ENCODE assay signal across 10 cellular contexts in the genomic region with DNA sequence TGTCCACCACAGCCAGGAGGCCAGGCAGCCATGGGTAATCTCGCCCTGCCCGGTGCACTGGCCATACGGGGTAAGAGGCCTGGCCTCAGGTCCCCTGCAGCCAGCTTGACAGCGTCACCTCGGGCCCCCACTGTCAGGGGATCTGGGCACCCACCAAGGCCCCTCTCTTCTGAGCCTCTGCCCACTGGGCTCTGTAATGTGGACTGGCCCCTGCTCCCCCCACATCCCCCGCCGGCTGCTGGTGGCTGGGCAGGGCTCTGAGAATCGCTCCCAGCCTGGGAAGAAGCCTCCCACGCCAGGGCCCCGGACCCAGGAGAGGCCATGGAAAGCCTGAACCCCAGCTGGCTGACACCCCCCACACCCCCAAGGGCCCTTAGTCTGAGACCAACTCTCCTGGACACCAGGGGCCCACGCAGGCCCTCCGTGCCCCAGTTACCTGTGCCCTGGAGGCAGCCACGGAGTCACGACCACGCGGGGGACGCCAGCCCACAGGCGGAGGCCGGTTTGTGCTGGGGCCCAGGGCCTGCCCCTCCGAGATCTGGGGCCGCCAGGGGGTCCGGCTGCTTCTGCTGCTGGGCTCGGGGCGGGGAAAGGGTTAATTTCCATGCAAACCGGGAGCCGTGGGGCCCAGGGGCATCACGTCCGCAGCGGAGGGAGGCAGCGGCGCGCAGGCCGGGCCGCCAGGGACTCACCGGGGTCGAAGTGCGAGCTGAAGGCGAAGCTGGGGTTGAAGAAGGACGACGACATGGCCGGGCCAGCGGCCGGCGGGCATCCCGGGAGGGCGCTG. TPM values are rescaled to one million over a fixed set of nuclear protein-coding genes. Genes with fewer than 3 reads are reported as not detected.
A peak's percentile ranks its signal among the peaks of the same experiment; 100 is the strongest.
DNase-seq lines count a peak whose midpoint lies in the region; ATAC-seq and TF ChIP-seq lines count a peak whose summit lies in the region.
"Had no signal": no experiment of that assay in that cellular context is flagged by ENCODE, and none has a peak within 500 bp of the region (broad histone marks: within the 10 kb centered on the region; RNA-seq: fewer than 3 reads in every experiment).

Gene PVALEF, plus strand, starts transcription at position 262 of the 787 bp plus-strand sequence. CDS start 15,720 bp downstream, outside the sequence.

- no peak for TF ChIP-seq POLR2A in lower leg skin (IDR thresholded peaks at IDR 0.05)

- no peaks in the 10 kb centered on the region for H3K4me1 ChIP-seq in iPS-18a (ENCODE audit: control insufficient read depth, low read depth, low read length)

- peak; percentile 13 for DNase-seq in ELR (ENCODE audit: low read depth)
- peak; percentile 53 for DNase-seq in WTC11 (ENCODE audit: low spot score)
- no peak for DNase-seq in sciatic nerve (ENCODE audit: low spot score)
- no peak for DNase-seq in LoVo (ENCODE audit: low spot score)
- DNase-seq in kidney glomerular epithelial cell (lab: John Stamatoyannopoulos, UW), result no peak
- no peak for DNase-seq in RPMI8226
- no peak for DNase-seq in lower leg skin (ENCODE audit: low spot score in 2 of 2)
- DNase-seq: activated gamma-delta T cell treated with Interleukin-2 at 50 U/mL for 16 hours, NCI-H2029 treated with DMSO at 0.1 percent for 48 hours had no signal

- peak; percentile 49 for ATAC-seq in WTC11
- ATAC-seq in sciatic nerve, result peak; percentile 50

- H3K36me3 ChIP-seq in iPS-18a (ENCODE audit: control insufficient read depth, low read depth, low read length), result no peaks in the 10 kb centered on the region

- TF ChIP-seq CTCF in WTC11 (IDR thresholded peaks at IDR 0.05) (no peak), lower leg skin (IDR thresholded peaks at IDR 0.05) (no peak)

- H3K27me3 ChIP-seq in iPS-18a (ENCODE audit: control insufficient read depth, insufficient read depth, low read length), result peaks cover 14% of the 10 kb centered on the region

- H3K4me3 ChIP-seq in iPS-18a (ENCODE audit: low read length), result peak within 1 kb of the TSS; percentile 34
- H3K4me3 ChIP-seq in lower leg skin (ENCODE audit: low read depth, poor library complexity, severe bottlenecking), result no peak within 1 kb of the TSS

- H3K9me3 Mint-ChIP-seq in WTC11, result no peaks in the 10 kb centered on the region

- no peaks in the 10 kb centered on the region for H3K9me3 ChIP-seq in iPS-18a (ENCODE audit: control insufficient read depth, low read depth, low read length)

- CTCF ChIA-PET in WTC11 (lab: Charles Lee), result interaction anchor here (0.9 to 1.1 kb wide), 3 partner anchors 35 to 275 kb away, joined by 3 to 4 read pairs (median 3); no protein-coding TSS in a partner anchor

- peak within 1 kb of the TSS; percentile 54 for H3K4me3 Mint-ChIP-seq in WTC11

- POLR2A ChIA-PET in WTC11 (lab: Charles Lee), result no interaction called here

- no peak within 1 kb of the TSS for H3K27ac ChIP-seq in iPS-18a (ENCODE audit: low read length)

- no peaks in the 10 kb centered on the region for H3K4me1 Mint-ChIP-seq in WTC11

- no peaks in the 10 kb centered on the region for H3K36me3 Mint-ChIP-seq in WTC11

- H3K27me3 Mint-ChIP-seq in WTC11 (ENCODE audit: low read depth), result peaks cover 9% of the 10 kb centered on the region

- WGBS in lower leg skin, 2 donors, result 17 to 47% methylated on average over 24 to 34 of the region's 46 CpGs

- H3K27ac Mint-ChIP-seq in WTC11, result no peak within 1 kb of the TSS

- H3K9ac ChIP-seq in iPS-18a (ENCODE audit: low read length), result no peak within 1 kb of the TSS

- intact Hi-C loops in sciatic nerve (cut with DNase I) (no loop called here), lower leg skin (cut with DNase I; ENCODE audit: low total_unique reads) (no loop called here)

TF ChIP-seq in WTC11, 78 proteins besides CTCF, POLR2A, EP300 and RAD21:
- TF ChIP-seq FOXP1 (CRISPR knock-in tag; IDR thresholded peaks at IDR 0.05; ENCODE audit: borderline replicate concordance) (0 out of 2 replicates have a peak, but pooled peaks have one; percentile 38), AFF4 (CRISPR knock-in tag; IDR thresholded peaks at IDR 0.05; ENCODE audit: borderline replicate concordance) (no peak), SP1 (CRISPR knock-in tag; conservative IDR thresholded peaks at IDR 0.05) (0 out of 2 replicates have a peak, but pooled peaks have one; percentile 22), NFE2L1 (CRISPR knock-in tag; IDR thresholded peaks at IDR 0.05) (0 out of 2 replicates have a peak, but pooled peaks have one; percentile 13), GABPB1 (CRISPR knock-in tag; IDR thresholded peaks at IDR 0.05) (peak; percentile 17; the same call in 1 of the 2 replicates)
- TF ChIP-seq, protein P1, sequence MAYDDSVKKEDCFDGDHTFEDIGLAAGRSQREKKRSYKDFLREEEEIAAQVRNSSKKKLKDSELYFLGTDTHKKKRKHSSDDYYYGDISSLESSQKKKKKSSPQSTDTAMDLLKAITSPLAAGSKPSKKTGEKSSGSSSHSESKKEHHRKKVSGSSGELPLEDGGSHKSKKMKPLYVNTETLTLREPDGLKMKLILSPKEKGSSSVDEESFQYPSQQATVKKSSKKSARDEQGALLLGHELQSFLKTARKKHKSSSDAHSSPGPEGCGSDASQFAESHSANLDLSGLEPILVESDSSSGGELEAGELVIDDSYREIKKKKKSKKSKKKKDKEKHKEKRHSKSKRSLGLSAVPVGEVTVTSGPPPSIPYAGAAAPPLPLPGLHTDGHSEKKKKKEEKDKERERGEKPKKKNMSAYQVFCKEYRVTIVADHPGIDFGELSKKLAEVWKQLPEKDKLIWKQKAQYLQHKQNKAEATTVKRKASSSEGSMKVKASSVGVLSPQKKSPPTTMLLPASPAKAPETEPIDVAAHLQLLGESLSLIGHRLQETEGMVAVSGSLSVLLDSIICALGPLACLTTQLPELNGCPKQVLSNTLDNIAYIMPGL (CRISPR knock-in tag; IDR thresholded peaks at IDR 0.05), result peak; percentile 41; the same call in 1 of the 2 replicates
- TF ChIP-seq, protein P2, sequence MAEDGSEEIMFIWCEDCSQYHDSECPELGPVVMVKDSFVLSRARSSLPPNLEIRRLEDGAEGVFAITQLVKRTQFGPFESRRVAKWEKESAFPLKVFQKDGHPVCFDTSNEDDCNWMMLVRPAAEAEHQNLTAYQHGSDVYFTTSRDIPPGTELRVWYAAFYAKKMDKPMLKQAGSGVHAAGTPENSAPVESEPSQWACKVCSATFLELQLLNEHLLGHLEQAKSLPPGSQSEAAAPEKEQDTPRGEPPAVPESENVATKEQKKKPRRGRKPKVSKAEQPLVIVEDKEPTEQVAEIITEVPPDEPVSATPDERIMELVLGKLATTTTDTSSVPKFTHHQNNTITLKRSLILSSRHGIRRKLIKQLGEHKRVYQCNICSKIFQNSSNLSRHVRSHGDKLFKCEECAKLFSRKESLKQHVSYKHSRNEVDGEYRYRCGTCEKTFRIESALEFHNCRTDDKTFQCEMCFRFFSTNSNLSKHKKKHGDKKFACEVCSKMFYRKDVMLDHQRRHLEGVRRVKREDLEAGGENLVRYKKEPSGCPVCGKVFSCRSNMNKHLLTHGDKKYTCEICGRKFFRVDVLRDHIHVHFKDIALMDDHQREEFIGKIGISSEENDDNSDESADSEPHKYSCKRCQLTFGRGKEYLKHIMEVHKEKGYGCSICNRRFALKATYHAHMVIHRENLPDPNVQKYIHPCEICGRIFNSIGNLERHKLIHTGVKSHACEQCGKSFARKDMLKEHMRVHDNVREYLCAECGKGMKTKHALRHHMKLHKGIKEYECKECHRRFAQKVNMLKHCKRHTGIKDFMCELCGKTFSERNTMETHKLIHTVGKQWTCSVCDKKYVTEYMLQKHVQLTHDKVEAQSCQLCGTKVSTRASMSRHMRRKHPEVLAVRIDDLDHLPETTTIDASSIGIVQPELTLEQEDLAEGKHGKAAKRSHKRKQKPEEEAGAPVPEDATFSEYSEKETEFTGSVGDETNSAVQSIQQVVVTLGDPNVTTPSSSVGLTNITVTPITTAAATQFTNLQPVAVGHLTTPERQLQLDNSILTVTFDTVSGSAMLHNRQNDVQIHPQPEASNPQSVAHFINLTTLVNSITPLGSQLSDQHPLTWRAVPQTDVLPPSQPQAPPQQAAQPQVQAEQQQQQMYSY (CRISPR knock-in tag; IDR thresholded peaks at IDR 0.05), result no peak
- TF ChIP-seq, protein P3, sequence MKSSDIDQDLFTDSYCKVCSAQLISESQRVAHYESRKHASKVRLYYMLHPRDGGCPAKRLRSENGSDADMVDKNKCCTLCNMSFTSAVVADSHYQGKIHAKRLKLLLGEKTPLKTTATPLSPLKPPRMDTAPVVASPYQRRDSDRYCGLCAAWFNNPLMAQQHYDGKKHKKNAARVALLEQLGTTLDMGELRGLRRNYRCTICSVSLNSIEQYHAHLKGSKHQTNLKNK (CRISPR knock-in tag; IDR thresholded peaks at IDR 0.05), result no peak

RNA-seq across cellular contexts. Expression of gene PVALEF, which starts in this region (rescaled TPM):
- total RNA-seq in WTC11 (2021) (not detected in 3 replicates), sciatic nerve (not detected), lower leg skin (not detected)

Comparison
In these comparisons a context has a peak if more than half of its experiments do, and no peak if none do; other contexts are left out.
1. Peak in DNase-seq and ATAC-seq in WTC11; RNA of the gene not detected or under 1 TPM.
2. Peak in ATAC-seq in sciatic nerve; RNA of the gene not detected or under 1 TPM.